Comparison of ENCODE assay signal across 1 cellular context in genomic region chr7:7967909-7968543, GRCh38.
TF ChIP-seq lines count a peak whose summit lies in the region.

No MANE protein-coding gene starts in this region.

TF ChIP-seq in GM12878, 131 proteins besides CTCF, POLR2A, EP300 and RAD21 (continued from another document and continues in another):
- TF ChIP-seq ZNF592 (IDR thresholded peaks at IDR 0.05) = no peak
- peak; percentile 15 for TF ChIP-seq RUNX3 (IDR thresholded peaks at IDR 0.05; ENCODE audit: low read length)
- TF ChIP-seq ATF7 (IDR thresholded peaks at IDR 0.05; ENCODE audit: low read depth) = peak; percentile 91
- no peak for TF ChIP-seq CHD1 (IDR thresholded peaks at IDR 0.05; ENCODE audit: low read depth, low read length)
- 0 out of 2 replicates have a peak, but pooled peaks have one; percentile 25 for TF ChIP-seq TCF3 (IDR thresholded peaks at IDR 0.05; ENCODE audit: borderline replicate concordance, insufficient read depth, low read depth, low read length)
- no peak for TF ChIP-seq IRF5 (IDR thresholded peaks at IDR 0.05; ENCODE audit: borderline replicate concordance)
- TF ChIP-seq TCF12 (IDR thresholded peaks at IDR 0.05; ENCODE audit: low read depth, low read length) = 0 out of 2 replicates have a peak, but pooled peaks have one; percentile 58
- TF ChIP-seq RCOR1 (conservative IDR thresholded peaks at IDR 0.05; ENCODE audit: low read depth, low read length) = no peak
- no peak; the same call in 1 of the 2 replicates for TF ChIP-seq LARP7 (IDR thresholded peaks at IDR 0.05)
- no peak for TF ChIP-seq NR2C1 (IDR thresholded peaks at IDR 0.05)
- TF ChIP-seq CBX5 (IDR thresholded peaks at IDR 0.05; ENCODE audit: low read depth) = no peak
- TF ChIP-seq NR2F1 (conservative IDR thresholded peaks at IDR 0.05) = no peak
- TF ChIP-seq SMARCA5 (IDR thresholded peaks at IDR 0.05) = peak; percentile 35; the same call in 1 of the 2 replicates
- peak; percentile 45 for TF ChIP-seq MEF2B (IDR thresholded peaks at IDR 0.05; ENCODE audit: partially characterized antibody, poor library complexity, severe bottlenecking)
- TF ChIP-seq ELK1 (IDR thresholded peaks at IDR 0.05; ENCODE audit: low read depth, low read length) = no peak; the same call in 1 of the 2 replicates
- no peak for TF ChIP-seq STAT1 (conservative IDR thresholded peaks at IDR 0.05)
- no peak for TF ChIP-seq ZNF207 (IDR thresholded peaks at IDR 0.05; ENCODE audit: borderline replicate concordance)
- TF ChIP-seq POLR2AphosphoS5 (IDR thresholded peaks at IDR 0.05; ENCODE audit: low read length) = peak; percentile 87
- 0 out of 2 replicates have a peak, but pooled peaks have one; percentile 11 for TF ChIP-seq POLR2AphosphoS2 (IDR thresholded peaks at IDR 0.05; ENCODE audit: low read depth, low read length)
- TF ChIP-seq SREBF1 (IDR thresholded peaks at IDR 0.05; ENCODE audit: low read length) = no peak; the same call in 1 of the 2 replicates
- TF ChIP-seq ZNF687 (IDR thresholded peaks at IDR 0.05) = peak; percentile 39
- TF ChIP-seq GATAD2B (conservative IDR thresholded peaks at IDR 0.05; ENCODE audit: low read depth) = no peak
- TF ChIP-seq NFYA (IDR thresholded peaks at IDR 0.05; ENCODE audit: borderline replicate concordance, low read depth, low read length) = no peak
- no peak for TF ChIP-seq TCF7 (IDR thresholded peaks at IDR 0.05; ENCODE audit: borderline replicate concordance)
- no peak for TF ChIP-seq MLLT1 (IDR thresholded peaks at IDR 0.05)
- TF ChIP-seq WRNIP1 (IDR thresholded peaks at IDR 0.05; ENCODE audit: borderline replicate concordance, low read depth, low read length) = no peak
- 0 out of 2 replicates have a peak, but pooled peaks have one; percentile 79 for TF ChIP-seq MAX (IDR thresholded peaks at IDR 0.05; ENCODE audit: low read depth, low read length)
- TF ChIP-seq ATF2 (IDR thresholded peaks at IDR 0.05; ENCODE audit: low read length) = no peak; the same call in none of the 2 replicates
- TF ChIP-seq PAX8 (IDR thresholded peaks at IDR 0.05) = no peak; the same call in 1 of the 2 replicates
- no peak for TF ChIP-seq SUPT20H (IDR thresholded peaks at IDR 0.05; ENCODE audit: borderline replicate concordance, control insufficient read depth, low read depth, low read length)
- TF ChIP-seq NFIC (IDR thresholded peaks at IDR 0.05; ENCODE audit: low read depth, low read length) = peak; percentile 52; the same call in 1 of the 2 replicates
- 0 out of 2 replicates have a peak, but pooled peaks have one; percentile 69 for TF ChIP-seq NBN (IDR thresholded peaks at IDR 0.05)
- TF ChIP-seq MYC (IDR thresholded peaks at IDR 0.05; ENCODE audit: insufficient read depth, insufficient read length, insufficient replicate concordance, low read length, severe bottlenecking) = no peak
- TF ChIP-seq CHD2 (IDR thresholded peaks at IDR 0.05; ENCODE audit: borderline replicate concordance, low read depth, low read length) = no peak
- TF ChIP-seq IRF3 (IDR thresholded peaks at IDR 0.05) = no peak
- peak; percentile 57 to 79 for TF ChIP-seq IKZF2 (IDR thresholded peaks at IDR 0.05)
- peak; percentile 74 for TF ChIP-seq FOXM1 (IDR thresholded peaks at IDR 0.05; ENCODE audit: low read depth, low read length)
- TF ChIP-seq DPF2 (IDR thresholded peaks at IDR 0.05) = no peak
- TF ChIP-seq ZBED1 (IDR thresholded peaks at IDR 0.05; ENCODE audit: borderline replicate concordance) = no peak; the same call in 1 of the 2 replicates
- TF ChIP-seq KDM1A (IDR thresholded peaks at IDR 0.05; ENCODE audit: borderline replicate concordance) = no peak
- TF ChIP-seq ZSCAN29 (IDR thresholded peaks at IDR 0.05) = no peak
- no peak for TF ChIP-seq ESRRA (IDR thresholded peaks at IDR 0.05; ENCODE audit: low read length)
- peak; percentile 79; the same call in 1 of the 2 replicates for TF ChIP-seq PML (IDR thresholded peaks at IDR 0.05; ENCODE audit: low read length)
- TF ChIP-seq CREB1 (IDR thresholded peaks at IDR 0.05; ENCODE audit: low read depth) = no peak
- peak; percentile 71 for TF ChIP-seq RELB (IDR thresholded peaks at IDR 0.05; ENCODE audit: low read depth)
